In the genomic region with DNA sequence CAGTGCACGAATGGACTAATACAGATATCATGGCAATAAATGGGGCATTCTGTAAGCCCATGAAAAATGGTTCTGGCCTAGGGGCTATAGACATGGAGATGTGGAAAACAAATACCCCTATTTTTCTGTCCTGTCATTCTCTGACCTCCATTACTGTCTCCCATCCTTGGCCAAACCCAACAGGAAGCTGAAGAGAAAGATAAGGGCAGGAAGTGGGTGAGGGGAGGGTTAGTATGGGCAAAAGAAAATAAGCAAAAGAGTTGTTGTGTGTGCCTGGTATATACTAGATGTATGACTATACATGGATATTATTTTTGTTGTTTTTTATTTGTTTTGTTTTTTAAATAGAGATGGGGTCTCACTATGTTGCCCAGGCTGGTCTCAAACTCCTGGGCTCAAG, we compare ENCODE assay signal across 1 cellular context.
TF ChIP-seq lines count a peak whose summit lies in the region.

No MANE protein-coding gene starts in this region.

TF ChIP-seq in GM23338, 12 proteins besides CTCF, POLR2A, EP300 and RAD21:
- TF ChIP-seq EZH2 (IDR thresholded peaks at IDR 0.05; ENCODE audit: low read depth, unreplicated experiment) (no peak), NANOG (IDR thresholded peaks at IDR 0.05; ENCODE audit: borderline replicate concordance) (no peak), POLR2AphosphoS5 (IDR thresholded peaks at IDR 0.05; ENCODE audit: low read depth) (no peak), EZH2phosphoT487 (IDR thresholded peaks at IDR 0.05; ENCODE audit: unreplicated experiment) (no peak), STAT1 (IDR thresholded peaks at IDR 0.05; ENCODE audit: unreplicated experiment) (no peak), ZNF114 (CRISPR knock-in tag; IDR thresholded peaks at IDR 0.05) (no peak), JUNB (IDR thresholded peaks at IDR 0.05; ENCODE audit: unreplicated experiment) (no peak), CREB1 (CRISPR knock-in tag; IDR thresholded peaks at IDR 0.05; ENCODE audit: low read depth) (no peak), ZNF331 (CRISPR knock-in tag; IDR thresholded peaks at IDR 0.05; ENCODE audit: low read depth) (no peak)
- TF ChIP-seq, protein P1, sequence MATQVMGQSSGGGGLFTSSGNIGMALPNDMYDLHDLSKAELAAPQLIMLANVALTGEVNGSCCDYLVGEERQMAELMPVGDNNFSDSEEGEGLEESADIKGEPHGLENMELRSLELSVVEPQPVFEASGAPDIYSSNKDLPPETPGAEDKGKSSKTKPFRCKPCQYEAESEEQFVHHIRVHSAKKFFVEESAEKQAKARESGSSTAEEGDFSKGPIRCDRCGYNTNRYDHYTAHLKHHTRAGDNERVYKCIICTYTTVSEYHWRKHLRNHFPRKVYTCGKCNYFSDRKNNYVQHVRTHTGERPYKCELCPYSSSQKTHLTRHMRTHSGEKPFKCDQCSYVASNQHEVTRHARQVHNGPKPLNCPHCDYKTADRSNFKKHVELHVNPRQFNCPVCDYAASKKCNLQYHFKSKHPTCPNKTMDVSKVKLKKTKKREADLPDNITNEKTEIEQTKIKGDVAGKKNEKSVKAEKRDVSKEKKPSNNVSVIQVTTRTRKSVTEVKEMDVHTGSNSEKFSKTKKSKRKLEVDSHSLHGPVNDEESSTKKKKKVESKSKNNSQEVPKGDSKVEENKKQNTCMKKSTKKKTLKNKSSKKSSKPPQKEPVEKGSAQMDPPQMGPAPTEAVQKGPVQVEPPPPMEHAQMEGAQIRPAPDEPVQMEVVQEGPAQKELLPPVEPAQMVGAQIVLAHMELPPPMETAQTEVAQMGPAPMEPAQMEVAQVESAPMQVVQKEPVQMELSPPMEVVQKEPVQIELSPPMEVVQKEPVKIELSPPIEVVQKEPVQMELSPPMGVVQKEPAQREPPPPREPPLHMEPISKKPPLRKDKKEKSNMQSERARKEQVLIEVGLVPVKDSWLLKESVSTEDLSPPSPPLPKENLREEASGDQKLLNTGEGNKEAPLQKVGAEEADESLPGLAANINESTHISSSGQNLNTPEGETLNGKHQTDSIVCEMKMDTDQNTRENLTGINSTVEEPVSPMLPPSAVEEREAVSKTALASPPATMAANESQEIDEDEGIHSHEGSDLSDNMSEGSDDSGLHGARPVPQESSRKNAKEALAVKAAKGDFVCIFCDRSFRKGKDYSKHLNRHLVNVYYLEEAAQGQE (IDR thresholded peaks at IDR 0.05; ENCODE audit: unreplicated experiment), result no peak
- TF ChIP-seq, protein P2, sequence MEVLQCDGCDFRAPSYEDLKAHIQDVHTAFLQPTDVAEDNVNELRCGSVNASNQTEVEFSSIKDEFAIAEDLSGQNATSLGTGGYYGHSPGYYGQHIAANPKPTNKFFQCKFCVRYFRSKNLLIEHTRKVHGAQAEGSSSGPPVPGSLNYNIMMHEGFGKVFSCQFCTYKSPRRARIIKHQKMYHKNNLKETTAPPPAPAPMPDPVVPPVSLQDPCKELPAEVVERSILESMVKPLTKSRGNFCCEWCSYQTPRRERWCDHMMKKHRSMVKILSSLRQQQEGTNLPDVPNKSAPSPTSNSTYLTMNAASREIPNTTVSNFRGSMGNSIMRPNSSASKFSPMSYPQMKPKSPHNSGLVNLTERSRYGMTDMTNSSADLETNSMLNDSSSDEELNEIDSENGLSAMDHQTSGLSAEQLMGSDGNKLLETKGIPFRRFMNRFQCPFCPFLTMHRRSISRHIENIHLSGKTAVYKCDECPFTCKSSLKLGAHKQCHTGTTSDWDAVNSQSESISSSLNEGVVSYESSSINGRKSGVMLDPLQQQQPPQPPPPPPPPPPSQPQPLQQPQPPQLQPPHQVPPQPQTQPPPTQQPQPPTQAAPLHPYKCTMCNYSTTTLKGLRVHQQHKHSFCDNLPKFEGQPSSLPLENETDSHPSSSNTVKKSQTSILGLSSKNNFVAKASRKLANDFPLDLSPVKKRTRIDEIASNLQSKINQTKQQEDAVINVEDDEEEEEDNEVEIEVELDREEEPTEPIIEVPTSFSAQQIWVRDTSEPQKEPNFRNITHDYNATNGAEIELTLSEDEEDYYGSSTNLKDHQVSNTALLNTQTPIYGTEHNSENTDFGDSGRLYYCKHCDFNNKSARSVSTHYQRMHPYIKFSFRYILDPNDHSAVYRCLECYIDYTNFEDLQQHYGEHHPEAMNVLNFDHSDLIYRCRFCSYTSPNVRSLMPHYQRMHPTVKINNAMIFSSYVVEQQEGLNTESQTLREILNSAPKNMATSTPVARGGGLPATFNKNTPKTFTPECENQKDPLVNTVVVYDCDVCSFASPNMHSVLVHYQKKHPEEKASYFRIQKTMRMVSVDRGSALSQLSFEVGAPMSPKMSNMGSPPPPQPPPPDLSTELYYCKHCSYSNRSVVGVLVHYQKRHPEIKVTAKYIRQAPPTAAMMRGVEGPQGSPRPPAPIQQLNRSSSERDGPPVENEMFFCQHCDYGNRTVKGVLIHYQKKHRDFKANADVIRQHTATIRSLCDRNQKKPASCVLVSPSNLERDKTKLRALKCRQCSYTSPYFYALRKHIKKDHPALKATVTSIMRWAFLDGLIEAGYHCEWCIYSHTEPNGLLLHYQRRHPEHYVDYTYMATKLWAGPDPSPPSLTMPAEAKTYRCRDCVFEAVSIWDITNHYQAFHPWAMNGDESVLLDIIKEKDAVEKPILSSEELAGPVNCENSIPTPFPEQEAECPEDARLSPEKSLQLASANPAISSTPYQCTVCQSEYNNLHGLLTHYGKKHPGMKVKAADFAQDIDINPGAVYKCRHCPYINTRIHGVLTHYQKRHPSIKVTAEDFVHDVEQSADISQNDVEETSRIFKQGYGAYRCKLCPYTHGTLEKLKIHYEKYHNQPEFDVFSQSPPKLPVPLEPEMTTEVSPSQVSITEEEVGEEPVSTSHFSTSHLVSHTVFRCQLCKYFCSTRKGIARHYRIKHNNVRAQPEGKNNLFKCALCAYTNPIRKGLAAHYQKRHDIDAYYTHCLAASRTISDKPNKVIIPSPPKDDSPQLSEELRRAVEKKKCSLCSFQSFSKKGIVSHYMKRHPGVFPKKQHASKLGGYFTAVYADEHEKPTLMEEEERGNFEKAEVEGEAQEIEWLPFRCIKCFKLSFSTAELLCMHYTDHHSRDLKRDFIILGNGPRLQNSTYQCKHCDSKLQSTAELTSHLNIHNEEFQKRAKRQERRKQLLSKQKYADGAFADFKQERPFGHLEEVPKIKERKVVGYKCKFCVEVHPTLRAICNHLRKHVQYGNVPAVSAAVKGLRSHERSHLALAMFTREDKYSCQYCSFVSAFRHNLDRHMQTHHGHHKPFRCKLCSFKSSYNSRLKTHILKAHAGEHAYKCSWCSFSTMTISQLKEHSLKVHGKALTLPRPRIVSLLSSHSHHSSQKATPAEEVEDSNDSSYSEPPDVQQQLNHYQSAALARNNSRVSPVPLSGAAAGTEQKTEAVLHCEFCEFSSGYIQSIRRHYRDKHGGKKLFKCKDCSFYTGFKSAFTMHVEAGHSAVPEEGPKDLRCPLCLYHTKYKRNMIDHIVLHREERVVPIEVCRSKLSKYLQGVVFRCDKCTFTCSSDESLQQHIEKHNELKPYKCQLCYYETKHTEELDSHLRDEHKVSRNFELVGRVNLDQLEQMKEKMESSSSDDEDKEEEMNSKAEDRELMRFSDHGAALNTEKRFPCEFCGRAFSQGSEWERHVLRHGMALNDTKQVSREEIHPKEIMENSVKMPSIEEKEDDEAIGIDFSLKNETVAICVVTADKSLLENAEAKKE (CRISPR knock-in tag; IDR thresholded peaks at IDR 0.05), result no peak
- TF ChIP-seq, protein P3, sequence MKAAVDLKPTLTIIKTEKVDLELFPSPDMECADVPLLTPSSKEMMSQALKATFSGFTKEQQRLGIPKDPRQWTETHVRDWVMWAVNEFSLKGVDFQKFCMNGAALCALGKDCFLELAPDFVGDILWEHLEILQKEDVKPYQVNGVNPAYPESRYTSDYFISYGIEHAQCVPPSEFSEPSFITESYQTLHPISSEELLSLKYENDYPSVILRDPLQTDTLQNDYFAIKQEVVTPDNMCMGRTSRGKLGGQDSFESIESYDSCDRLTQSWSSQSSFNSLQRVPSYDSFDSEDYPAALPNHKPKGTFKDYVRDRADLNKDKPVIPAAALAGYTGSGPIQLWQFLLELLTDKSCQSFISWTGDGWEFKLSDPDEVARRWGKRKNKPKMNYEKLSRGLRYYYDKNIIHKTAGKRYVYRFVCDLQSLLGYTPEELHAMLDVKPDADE (IDR thresholded peaks at IDR 0.05), result no peak
